13 cellular contexts compared by ENCODE assay signal in the genomic region with DNA sequence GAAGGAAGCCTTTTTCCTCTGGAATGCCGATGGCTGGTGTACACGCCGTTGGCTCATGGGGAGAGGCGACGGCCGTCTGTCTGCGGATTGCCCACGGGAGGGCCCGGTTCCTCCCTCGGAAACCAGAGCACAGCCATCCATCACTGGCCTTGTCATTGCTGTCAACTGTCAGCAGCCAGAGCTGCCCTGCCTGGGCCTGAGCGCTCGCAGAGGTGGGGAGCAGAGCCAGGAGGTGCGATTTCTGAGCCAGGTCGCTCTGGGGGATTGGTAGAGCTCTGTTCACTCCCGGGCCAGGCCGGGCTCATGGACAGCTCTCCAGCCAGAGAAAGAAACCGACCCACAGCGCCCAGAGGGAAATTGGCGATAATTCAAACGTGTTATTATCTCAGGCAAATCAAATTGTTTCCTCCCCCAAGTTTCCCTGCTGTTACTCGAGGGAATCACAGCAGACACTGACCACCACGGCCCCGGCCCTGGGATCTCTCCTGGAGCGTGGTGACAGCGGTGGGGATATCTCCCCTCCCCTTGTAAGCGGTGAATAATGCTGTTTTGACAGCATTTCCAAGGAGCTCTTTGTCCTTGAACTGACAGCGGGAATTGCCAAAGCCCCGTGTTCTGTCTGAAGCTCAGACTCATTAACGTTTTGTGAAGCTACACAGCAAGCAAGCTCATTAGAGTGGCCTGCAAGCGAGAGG.
DNase-seq lines count a peak whose midpoint lies in the region; ATAC-seq and TF ChIP-seq lines count a peak whose summit lies in the region.
"Had no signal": no experiment of that assay in that cellular context is flagged by ENCODE, and none has a peak within 500 bp of the region (broad histone marks: within the 10 kb centered on the region; RNA-seq: fewer than 3 reads in every experiment).

No MANE protein-coding gene starts in this region.

- no peak overlapping the region for H3K27ac ChIP-seq in mesenchymal stem cell (ENCODE audit: low read length, poor library complexity, severe bottlenecking)
- H3K27ac ChIP-seq: neutrophil had no signal

- H3K4me1 ChIP-seq in mesenchymal stem cell (ENCODE audit: control insufficient read depth, insufficient read depth, low read depth, low read length): peaks cover 65% of the 10 kb centered on the region

- H3K4me2 ChIP-seq in mesenchymal stem cell (ENCODE audit: low read length, poor library complexity, severe bottlenecking): no peak overlapping the region

- TF ChIP-seq CTCF in natural killer cell (IDR thresholded peaks at IDR 0.05) (no peak), astrocyte of the spinal cord (IDR thresholded peaks at IDR 0.05; ENCODE audit: low read depth, low read length) (no peak)

- H2BK12ac ChIP-seq in mesenchymal stem cell (ENCODE audit: low read length in 2 of 2): peak overlapping the region; percentile 79 to 85

- H3K18ac ChIP-seq in mesenchymal stem cell (ENCODE audit: low read depth in 1 of 2, low read length in 2 of 2): peak overlapping the region; percentile 58 to 69

- H3K9me3 Mint-ChIP-seq in natural killer cell: no peaks in the 10 kb centered on the region
- no peaks in the 10 kb centered on the region for H3K9me3 Mint-ChIP-seq in natural killer cell treated with Interleukin-12 subunit alpha and Interleukin-12 subunit beta and Interleukin-15 and Interleukin-18, amount 100 ng/mL, for 72 hours
- H3K9me3 Mint-ChIP-seq: activated CD4-positive, alpha-beta memory T cell treated with anti-CD3 and anti-CD28 coated beads, Interleukin-2, amount 10 ng/mL, durations not matched to agents 7 days and 5 days had no signal

- H3K36me3 ChIP-seq in mesenchymal stem cell (ENCODE audit: control insufficient read depth in 1 of 2, insufficient read depth in 2 of 2, low read depth in 1 of 2, low read length in 2 of 2): no peaks in the 10 kb centered on the region
- H3K36me3 ChIP-seq: neutrophil had no signal

- H3K4me1 Mint-ChIP-seq in natural killer cell: peaks cover 23 to 47% of the 10 kb centered on the region in 2 donors
- peaks cover 28 to 33% of the 10 kb centered on the region in 2 donors for H3K4me1 Mint-ChIP-seq in natural killer cell treated with Interleukin-12 subunit alpha and Interleukin-12 subunit beta and Interleukin-15 and Interleukin-18, amount 100 ng/mL, for 72 hours (ENCODE audit: low read depth in 2 of 2)

- no peak overlapping the region for H3K14ac ChIP-seq in mesenchymal stem cell (ENCODE audit: low read length in 2 of 2)

- DNase-seq in natural killer cell (no peak), astrocyte of the spinal cord (ENCODE audit: low read depth, low spot score) (peak; percentile 57), mesenchymal stem cell (peak; percentile 49), DMS79 (lab: John Stamatoyannopoulos, UW) (no peak)
- DNase-seq in natural killer cell treated with Interleukin-12 subunit alpha and Interleukin-12 subunit beta and Interleukin-15 and Interleukin-18, amount 100 ng/mL, for 72 hours (ENCODE audit: low spot score): no peak
- DNase-seq in activated naive CD4-positive, alpha-beta T cell treated with Interleukin-2 at 50 U/mL for 16 hours: no peak
- DNase-seq: activated CD4-positive, alpha-beta memory T cell treated with anti-CD3 and anti-CD28 coated beads, Interleukin-2, amount 10 ng/mL, durations not matched to agents 7 days and 5 days; activated naive CD4-positive, alpha-beta T cell; cerebellar nuclear complex; NCI-H1694 treated with DMSO at 0.1 percent for 48 hours had no signal

- peak overlapping the region; percentile 75 for H4K8ac ChIP-seq in mesenchymal stem cell (ENCODE audit: low read length)

- H4K91ac ChIP-seq in mesenchymal stem cell (ENCODE audit: low read length): peak overlapping the region; percentile 93

- no peaks in the 10 kb centered on the region for H3K36me3 Mint-ChIP-seq in natural killer cell
- no peaks in the 10 kb centered on the region for H3K36me3 Mint-ChIP-seq in natural killer cell treated with Interleukin-12 subunit alpha and Interleukin-12 subunit beta and Interleukin-15 and Interleukin-18, amount 100 ng/mL, for 72 hours

- no peaks in the 10 kb centered on the region for H3K9me3 ChIP-seq in mesenchymal stem cell (ENCODE audit: control insufficient read depth, low read length)
- H3K9me3 ChIP-seq: neutrophil had no signal

- WGBS in mesenchymal stem cell: 10% methylated on average over 30 of the region's 30 CpGs

- H3K23ac ChIP-seq in mesenchymal stem cell (ENCODE audit: low read length in 2 of 2): no peak overlapping the region

- peak overlapping the region; percentile 13 to 61 for H3K4ac ChIP-seq in mesenchymal stem cell (ENCODE audit: low read depth in 1 of 2, low read length in 2 of 2)

- H2AFZ ChIP-seq in mesenchymal stem cell (ENCODE audit: low read depth, low read length): no peak overlapping the region

- intact Hi-C loops in natural killer cell (cut with micrococcal nuclease): no loop called here

- no peaks in the 10 kb centered on the region for H3K79me1 ChIP-seq in mesenchymal stem cell (replicated peaks; ENCODE audit: low read length, poor library complexity, severe bottlenecking)

- H2BK15ac ChIP-seq in mesenchymal stem cell (ENCODE audit: low read depth, poor library complexity, severe bottlenecking): peak overlapping the region; percentile 78

- H3K27me3 Mint-ChIP-seq in natural killer cell (ENCODE audit: low read depth in 2 of 2): no peaks in the 10 kb centered on the region
- no peaks in the 10 kb centered on the region for H3K27me3 Mint-ChIP-seq in natural killer cell treated with Interleukin-12 subunit alpha and Interleukin-12 subunit beta and Interleukin-15 and Interleukin-18, amount 100 ng/mL, for 72 hours

- no peak overlapping the region for H2AK5ac ChIP-seq in mesenchymal stem cell (ENCODE audit: low read length, severe bottlenecking)

- H3K4me3 Mint-ChIP-seq in natural killer cell: no peak overlapping the region
- no peak overlapping the region for H3K4me3 Mint-ChIP-seq in natural killer cell treated with Interleukin-12 subunit alpha and Interleukin-12 subunit beta and Interleukin-15 and Interleukin-18, amount 100 ng/mL, for 72 hours
- H3K4me3 Mint-ChIP-seq: activated CD4-positive, alpha-beta memory T cell treated with anti-CD3 and anti-CD28 coated beads, Interleukin-2, amount 10 ng/mL, durations not matched to agents 7 days and 5 days had no signal

- H2BK5ac ChIP-seq in mesenchymal stem cell (ENCODE audit: low read depth, low read length, poor library complexity, severe bottlenecking): no peak overlapping the region

- in situ Hi-C loops in astrocyte of the spinal cord (cut with HindIII; ENCODE audit: low sequenced_read_pairs): no loop called here

- H3K4me3 ChIP-seq in astrocyte of the spinal cord (ENCODE audit: low read depth, low read length) (no peak overlapping the region), mesenchymal stem cell (ENCODE audit: insufficient read depth in 1 of 2, low read depth in 1 of 2, low read length in 2 of 2) (no peak overlapping the region)

- H3K27ac Mint-ChIP-seq in natural killer cell: peak overlapping the region; percentile 5 to 98
- H3K27ac Mint-ChIP-seq in natural killer cell treated with Interleukin-12 subunit alpha and Interleukin-12 subunit beta and Interleukin-15 and Interleukin-18, amount 100 ng/mL, for 72 hours: no peak overlapping the region
- H3K27ac Mint-ChIP-seq: activated CD4-positive, alpha-beta memory T cell treated with anti-CD3 and anti-CD28 coated beads, Interleukin-2, amount 10 ng/mL, durations not matched to agents 7 days and 5 days had no signal

- H2BK120ac ChIP-seq in mesenchymal stem cell (ENCODE audit: low read depth, low read length): peak overlapping the region; percentile 46

- peaks cover 0 to 15% of the 10 kb centered on the region in 2 experiments for H3K27me3 ChIP-seq in mesenchymal stem cell (ENCODE audit: control insufficient read depth in 1 of 2, insufficient read depth in 1 of 2, low read length in 2 of 2)

- no peak overlapping the region for H3K9ac ChIP-seq in mesenchymal stem cell (ENCODE audit: low read length)

- ATAC-seq in natural killer cell (no peak), GM18498 (IDR thresholded peaks at IDR 0.05; ENCODE audit: unreplicated experiment) (no peak), GM21786 (IDR thresholded peaks at IDR 0.05; ENCODE audit: unreplicated experiment) (no peak)
- ATAC-seq in natural killer cell treated with Interleukin-12 subunit alpha and Interleukin-12 subunit beta and Interleukin-15 and Interleukin-18, amount 100 ng/mL, for 72 hours: no peak

Comparison
In these comparisons a context has a peak if more than half of its experiments do, and no peak if none do; other contexts are left out.
1. H3K27ac Mint-ChIP-seq: peak in natural killer cell (2 of 2); none in natural killer cell treated with Interleukin-12 subunit alpha and Interleukin-12 subunit beta and Interleukin-15 and Interleukin-18, amount 100 ng/mL, for 72 hours (0 of 2).
2. DNase-seq: peak in astrocyte of the spinal cord (single experiment) and mesenchymal stem cell (single experiment); none in natural killer cell (single experiment), natural killer cell treated with Interleukin-12 subunit alpha and Interleukin-12 subunit beta and Interleukin-15 and Interleukin-18, amount 100 ng/mL, for 72 hours (single experiment), DMS79 (single experiment) and activated naive CD4-positive, alpha-beta T cell treated with Interleukin-2 at 50 U/mL for 16 hours (single experiment).